8 cellular contexts compared by ENCODE assay signal in genomic region chr2:142130111-142131015, GRCh38. TPM values are rescaled to one million over a fixed set of nuclear protein-coding genes. Genes with fewer than 3 reads are reported as not detected.
DNase-seq lines count a peak whose midpoint lies in the region; ATAC-seq, FAIRE-seq and TF ChIP-seq lines count a peak whose summit lies in the region.

No MANE protein-coding gene starts in this region.

- POLR2A ChIA-PET in AG04449 (lab: Yijun Ruan, JAX) = no interaction called here

- FAIRE-seq in pancreas (lab: Jason Lieb, UNC) = no peak

- 1 to 2% (median 1%) methylated on average over 51 to 69 of the region's 69 CpGs for WGBS in heart left ventricle, 4 donors
- WGBS in pancreas, 2 donors = 1% methylated on average over 69 of the region's 69 CpGs

- peaks cover 0 to 21% (median 13%) of the 10 kb centered on the region in 12 donors for H3K4me1 ChIP-seq in heart left ventricle
- H3K4me1 ChIP-seq in pancreas = no peaks in the 10 kb centered on the region

- TF ChIP-seq POLR2A in heart left ventricle (IDR thresholded peaks at IDR 0.05) = no peak

- H3K27me3 ChIP-seq in heart left ventricle (peaks cover 0 to 55% (median 20%) of the 10 kb centered on the region in 9 donors), pancreas (peaks cover 0 to 5% (median 0%) of the 10 kb centered on the region in 4 donors)

- ATAC-seq in GM19043 (IDR thresholded peaks at IDR 0.05; ENCODE audit: low read depth, unreplicated experiment) (peak; percentile 4), heart left ventricle (peak in 3 of 4 donors; percentile 33 to 50 (median 48)), pancreas (peak; percentile 88 to 95 (median 90))

- peak overlapping the region; percentile 55 for H3K4me3 ChIP-seq in AG04449 (ENCODE audit: low read depth, low read length)
- peak overlapping the region; percentile 21; the same call in 1 of the 2 replicates for H3K4me3 ChIP-seq in LNCaP clone FGC (ENCODE audit: low read depth, low read length)
- H3K4me3 ChIP-seq in heart left ventricle = peak overlapping the region; percentile 7 to 62 (median 48)
- peak overlapping the region; percentile 16 to 59 (median 45) for H3K4me3 ChIP-seq in pancreas

- intact Hi-C loops in heart left ventricle (cut with DNase I) (no loop called here), pancreas (cut with DNase I) (no loop called here)

- TF ChIP-seq CTCF in AG04449 (IDR thresholded peaks at IDR 0.05; ENCODE audit: insufficient read depth, low read length, missing control alignments) (no peak), LNCaP clone FGC (IDR thresholded peaks at IDR 0.05; ENCODE audit: control insufficient read depth, extremely low read depth, insufficient read depth) (no peak), heart left ventricle (IDR thresholded peaks at IDR 0.05) (no peak), pancreas (IDR thresholded peaks at IDR 0.05) (no peak)

- H3K9me3 ChIP-seq in heart left ventricle (no peaks in the 10 kb centered on the region), pancreas (no peaks in the 10 kb centered on the region)

- no peaks in the 10 kb centered on the region for H3K36me3 ChIP-seq in heart left ventricle
- no peaks in the 10 kb centered on the region for H3K36me3 ChIP-seq in pancreas

- CTCF ChIA-PET in AG04449 (lab: Yijun Ruan, JAX) = interaction anchor here (1.4 to 1.8 kb wide), 2 partner anchors 10 kb away, joined by 3 to 10 read pairs; no protein-coding TSS in a partner anchor

- peak overlapping the region in 1 of 12 donors; percentile 28 for H3K27ac ChIP-seq in heart left ventricle
- no peak overlapping the region for H3K27ac ChIP-seq in pancreas

- DNase-seq in AG04449 (ENCODE audit: low read depth, low spot score) = no peak
- peak; percentile 15 for DNase-seq in LNCaP clone FGC (ENCODE audit: low read depth)
- DNase-seq in amniotic epithelial cell (ENCODE audit: low read depth) = peak; percentile 72
- DNase-seq in heart left ventricle = peak; percentile 12 to 58 (median 30)
- DNase-seq in pancreas = peak; percentile 58 to 80 (median 71)
- no peak for DNase-seq in OCI-M1 (lab: John Stamatoyannopoulos, UW)
- no peak for DNase-seq in central memory CD4-positive, alpha-beta T cell

RNA-seq across cellular contexts. Expression of gene LRP1B, which starts 0.5 kb away (rescaled TPM):
- total RNA-seq in heart left ventricle (under 1 TPM in 7 of 9 donors, not detected in 2; 0.05 to 0.19 (median 0.12) TPM), pancreas (under 1 TPM; 0.06 to 0.55 (median 0.25) TPM)
- polyA plus RNA-seq in heart left ventricle (under 1 TPM; 0.01 to 0.04 TPM), pancreas (under 1 TPM; 0.08 to 0.40 TPM)

Comparison
In these comparisons a context has a peak if more than half of its experiments do, and no peak if none do; other contexts are left out.
1. DNase-seq: peak in LNCaP clone FGC (single experiment), amniotic epithelial cell (single experiment), heart left ventricle (5 of 5) and pancreas (6 of 6); none in AG04449 (single experiment), OCI-M1 (single experiment) and central memory CD4-positive, alpha-beta T cell (single experiment).
2. ATAC-seq: peak in every context shown above with its lines; median percentile 90 in pancreas; 48 in heart left ventricle; 4 in GM19043.
3. Peak in every context shown above with its lines, with median percentiles within 50 percentile points of each other: H3K4me3 ChIP-seq.